ENCODE assay signal across 8 cellular contexts in the genomic region with DNA sequence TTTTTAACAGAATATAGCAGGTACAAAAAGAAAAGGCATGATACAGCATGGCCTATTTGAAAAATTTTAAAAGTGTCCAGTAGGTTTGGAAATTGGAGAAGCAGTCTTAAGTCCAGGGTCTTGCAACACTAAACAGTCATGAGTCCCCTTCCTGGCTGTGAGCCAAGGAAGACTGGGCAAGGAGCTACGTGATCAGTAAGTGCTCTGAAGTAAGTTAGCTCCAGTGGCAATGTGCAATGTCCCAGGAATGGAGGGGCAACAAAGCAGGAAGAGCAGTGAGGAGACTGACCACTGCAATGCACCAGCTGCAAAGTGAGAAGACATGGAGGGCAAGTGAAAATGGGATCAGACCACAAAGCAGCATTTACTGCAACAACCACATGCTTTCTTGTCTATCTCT.
A peak's percentile ranks its signal among the peaks of the same experiment; 100 is the strongest.
DNase-seq lines count a peak whose midpoint lies in the region; ATAC-seq and TF ChIP-seq lines count a peak whose summit lies in the region.

No MANE protein-coding gene starts in this region.

- peak; percentile 18 for TF ChIP-seq CTCF in fibroblast of pulmonary artery (IDR thresholded peaks at IDR 0.05; ENCODE audit: low read length, missing control alignments)

- H3K4me3 ChIP-seq in fibroblast of pulmonary artery (replicated peaks; ENCODE audit: low read depth, low read length) = no peak overlapping the region

- DNase-seq in EH (ENCODE audit: low read depth) (peak; percentile 71), OCI-M1 (lab: John Stamatoyannopoulos, UW) (peak; percentile 58), fibroblast of pulmonary artery (ENCODE audit: low read depth) (peak; percentile 97), renal cortical epithelial cell (ENCODE audit: low read depth) (peak; percentile 97), NCI-H2227 (lab: John Stamatoyannopoulos, UW; ENCODE audit: unreplicated experiment) (no peak), NCI-H146 treated with DMSO at 0.1 percent for 48 hours (lab: John Stamatoyannopoulos, UW; ENCODE audit: unreplicated experiment) (no peak)

- ATAC-seq in HG03457 (IDR thresholded peaks at IDR 0.05; ENCODE audit: unreplicated experiment) = no peak
- ATAC-seq in HG03175 (IDR thresholded peaks at IDR 0.05; ENCODE audit: unreplicated experiment) = no peak

Comparison
In these comparisons a context has a peak if more than half of its experiments do, and no peak if none do; other contexts are left out.
1. DNase-seq: peak in EH (single experiment), OCI-M1 (single experiment), fibroblast of pulmonary artery (single experiment) and renal cortical epithelial cell (single experiment); none in NCI-H2227 (single experiment) and NCI-H146 treated with DMSO at 0.1 percent for 48 hours (single experiment).